In genomic region chr6:88376759-88377387, GRCh38 we compare ENCODE assay signal across 16 cellular contexts.
DNase-seq lines count a peak whose midpoint lies in the region; ATAC-seq and TF ChIP-seq lines count a peak whose summit lies in the region.
"Had no signal": no experiment of that assay in that cellular context is flagged by ENCODE, and none has a peak within 500 bp of the region (broad histone marks: within the 10 kb centered on the region; RNA-seq: fewer than 3 reads in every experiment).

No MANE protein-coding gene starts in this region.

- H3K36me3 ChIP-seq in GM23248 (ENCODE audit: low read depth) (no peaks in the 10 kb centered on the region), thoracic aorta (no peaks in the 10 kb centered on the region), right atrium auricular region (no peaks in the 10 kb centered on the region)

- H3K79me2 ChIP-seq in GM23248 (ENCODE audit: insufficient read depth) = no peaks in the 10 kb centered on the region

- H3K27ac Mint-ChIP-seq in stimulated activated naive CD8-positive, alpha-beta T cell treated with anti-CD3 and anti-CD28 coated beads, Interleukin-15, amount 100 ng/mL, for 72 hours = no peak overlapping the region
- H3K27ac Mint-ChIP-seq: immature natural killer cell had no signal

- H3K4me1 ChIP-seq in GM23248 (ENCODE audit: insufficient read depth) (peaks cover 38% of the 10 kb centered on the region), foreskin keratinocyte (peaks cover 15% of the 10 kb centered on the region), thoracic aorta (ENCODE audit: control insufficient read depth in 1 of 2, low read depth in 2 of 2) (peaks cover 31 to 56% of the 10 kb centered on the region in 2 donors), right atrium auricular region (peaks cover 0 to 10% of the 10 kb centered on the region in 2 donors)
- H3K4me1 ChIP-seq: body of pancreas had no signal

- no peak overlapping the region for H3K4me3 Mint-ChIP-seq in stimulated activated naive CD8-positive, alpha-beta T cell treated with anti-CD3 and anti-CD28 coated beads, Interleukin-15, amount 100 ng/mL, for 72 hours
- H3K4me3 Mint-ChIP-seq: immature natural killer cell had no signal

- DNase-seq in GM23248 (peak; percentile 84), foreskin keratinocyte (peak in 1 of 2 donors; percentile 39), thoracic aorta (ENCODE audit: low spot score) (no peak), SIG-M5 (lab: John Stamatoyannopoulos, UW) (no peak), right atrium auricular region (ENCODE audit: low spot score) (no peak)
- no peak for DNase-seq in stimulated activated naive CD8-positive, alpha-beta T cell treated with anti-CD3 and anti-CD28 coated beads, Interleukin-15, amount 100 ng/mL, for 72 hours
- DNase-seq: activated T-cell treated with anti-CD3 and anti-CD28 coated beads for 4 hours; body of pancreas; erythroblast; immature natural killer cell; MV-4-11; NCI-H69; stimulated activated CD4-positive, alpha-beta T cell treated with anti-CD3 and anti-CD28 coated beads, Interleukin-2, amount 100 ng/mL, for 48 hours; stimulated activated naive CD4-positive, alpha-beta T cell treated with Interleukin-2 at 50 U/mL for 16 hours had no signal

- H3F3A ChIP-seq in GM23248 (ENCODE audit: insufficient read depth) = peaks cover 34% of the 10 kb centered on the region

- no peaks in the 10 kb centered on the region for H3K9me2 ChIP-seq in GM23248 (ENCODE audit: insufficient read depth)

- H3K27me3 Mint-ChIP-seq in stimulated activated naive CD8-positive, alpha-beta T cell treated with anti-CD3 and anti-CD28 coated beads, Interleukin-15, amount 100 ng/mL, for 72 hours = peaks cover under 1% of the 10 kb centered on the region

- no peaks in the 10 kb centered on the region for H3K9me3 ChIP-seq in GM23248 (ENCODE audit: low read depth)
- H3K9me3 ChIP-seq in thoracic aorta = no peaks in the 10 kb centered on the region
- H3K9me3 ChIP-seq in right atrium auricular region = no peaks in the 10 kb centered on the region
- H3K9me3 ChIP-seq: body of pancreas had no signal

- no peaks in the 10 kb centered on the region for H3K9me3 Mint-ChIP-seq in stimulated activated naive CD8-positive, alpha-beta T cell treated with anti-CD3 and anti-CD28 coated beads, Interleukin-15, amount 100 ng/mL, for 72 hours
- H3K9me3 Mint-ChIP-seq: immature natural killer cell had no signal

- 25 to 30% methylated on average over 2 of the region's 2 CpGs for WGBS in GM23248 (ENCODE audit: low coverage in 1 of 2, low lambda C conversion rate in 2 of 2, missing lambda C conversion rate in 2 of 2), 2 experiments

- ATAC-seq in SK-N-SH treated with all-trans-retinoic acid at 6 μM for 48 hours (peak; percentile 72), foreskin keratinocyte (peak; percentile 29), thoracic aorta (ENCODE audit: insufficient number of reproducible peaks, low FRiP score, low read depth) (no peak)
- ATAC-seq in stimulated activated naive CD8-positive, alpha-beta T cell treated with anti-CD3 and anti-CD28 coated beads, Interleukin-15, amount 100 ng/mL, for 72 hours = no peak
- ATAC-seq: body of pancreas had no signal

- H3K4me3 ChIP-seq in GM23248 (no peak overlapping the region), thoracic aorta (no peak overlapping the region), right atrium auricular region (no peak overlapping the region)
- H3K4me3 ChIP-seq: body of pancreas had no signal

- TF ChIP-seq CTCF in foreskin keratinocyte (conservative IDR thresholded peaks at IDR 0.05) = no peak
- TF ChIP-seq CTCF in thoracic aorta (IDR thresholded peaks at IDR 0.05) = no peak
- no peak for TF ChIP-seq CTCF in right atrium auricular region (IDR thresholded peaks at IDR 0.05)

- H3K27me3 ChIP-seq in GM23248 (replicated peaks; ENCODE audit: insufficient read depth) (no peaks in the 10 kb centered on the region), foreskin keratinocyte (peaks cover 4% of the 10 kb centered on the region), thoracic aorta (replicated peaks; ENCODE audit: insufficient read depth) (no peaks in the 10 kb centered on the region), right atrium auricular region (no peaks in the 10 kb centered on the region)
- H3K27me3 ChIP-seq: body of pancreas had no signal

- no peaks in the 10 kb centered on the region for H4K20me1 ChIP-seq in GM23248 (ENCODE audit: insufficient read depth)

- peak overlapping the region; percentile 37 for H3K27ac ChIP-seq in GM23248
- H3K27ac ChIP-seq in foreskin keratinocyte = no peak overlapping the region
- H3K27ac ChIP-seq in thoracic aorta = peak overlapping the region; percentile 53 to 65
- H3K27ac ChIP-seq in right atrium auricular region = no peak overlapping the region
- H3K27ac ChIP-seq: body of pancreas, VCaP had no signal

- in situ Hi-C loops in GM23248 (cut with MboI) = no loop called here

- H3K4me1 Mint-ChIP-seq in stimulated activated naive CD8-positive, alpha-beta T cell treated with anti-CD3 and anti-CD28 coated beads, Interleukin-15, amount 100 ng/mL, for 72 hours = no peaks in the 10 kb centered on the region
- H3K4me1 Mint-ChIP-seq: immature natural killer cell had no signal

- H2AFZ ChIP-seq in GM23248 = no peak overlapping the region

- H3K9ac ChIP-seq in GM23248 = no peak overlapping the region

- peak overlapping the region; percentile 67 for H3K4me2 ChIP-seq in GM23248 (ENCODE audit: unreplicated experiment)

TF ChIP-seq in SK-N-SH treated with all-trans-retinoic acid at 6 μM for 48 hours, 23 proteins besides CTCF, POLR2A, EP300 and RAD21:
- TF ChIP-seq ARNTL (CRISPR knock-in tag; IDR thresholded peaks at IDR 0.05; ENCODE audit: borderline replicate concordance, low read depth) (no peak), ISL1 (CRISPR knock-in tag; IDR thresholded peaks at IDR 0.05) (peak; percentile 49)
TF ChIP-seq in SK-N-SH treated with all-trans-retinoic acid at 6 μM for 48 hours: peak in this region for 1.

Comparison
In these comparisons a context has a peak if more than half of its experiments do, and no peak if none do; other contexts are left out.
1. H3K27ac ChIP-seq: peak in GM23248 (single experiment) and thoracic aorta (2 of 2); none in foreskin keratinocyte (single experiment) and right atrium auricular region (0 of 2).
2. ATAC-seq: peak in SK-N-SH treated with all-trans-retinoic acid at 6 μM for 48 hours (single experiment) and foreskin keratinocyte (single experiment); none in thoracic aorta (single experiment) and stimulated activated naive CD8-positive, alpha-beta T cell treated with anti-CD3 and anti-CD28 coated beads, Interleukin-15, amount 100 ng/mL, for 72 hours (single experiment).